In the genomic region with DNA sequence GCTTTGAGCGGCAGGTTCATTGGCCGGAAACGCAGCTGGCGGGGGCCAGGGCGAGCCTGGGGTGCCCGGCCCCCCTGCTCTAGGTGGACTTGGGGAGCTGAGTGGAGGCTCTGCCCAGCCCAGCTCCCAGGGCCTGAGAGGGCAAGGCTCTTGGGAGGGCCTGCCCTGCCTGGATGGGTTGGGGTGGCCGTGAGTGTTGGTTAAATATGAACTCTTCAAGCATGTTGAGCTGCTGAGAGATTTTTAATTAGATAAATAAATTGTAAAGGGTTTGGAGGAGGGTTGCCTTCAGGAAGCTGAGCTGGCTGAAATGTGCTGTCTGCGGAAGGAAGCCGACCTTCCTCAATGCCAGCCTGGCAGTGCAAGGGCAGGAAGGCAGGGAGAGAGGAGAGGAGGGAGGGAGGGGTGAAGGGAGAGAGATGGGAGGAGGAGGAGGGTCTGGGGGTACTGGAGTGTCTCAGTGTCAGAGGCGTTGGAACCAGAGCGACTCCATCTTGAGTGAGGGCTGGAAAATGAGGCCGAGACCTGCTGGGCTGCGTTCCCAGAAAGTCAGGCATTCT, we compare ENCODE assay signal across 8 cellular contexts. TPM values are rescaled to one million over a fixed set of nuclear protein-coding genes. Genes with fewer than 3 reads are reported as not detected.
DNase-seq lines count a peak whose midpoint lies in the region; ATAC-seq and TF ChIP-seq lines count a peak whose summit lies in the region.

No MANE protein-coding gene starts in this region.

- H3K79me2 ChIP-seq in mammary epithelial cell (ENCODE audit: insufficient read depth, low read length) (no peaks in the 10 kb centered on the region), mesendoderm (ENCODE audit: control insufficient read depth, insufficient read depth, low read length) (no peaks in the 10 kb centered on the region)

- TF ChIP-seq CTCF in mammary epithelial cell (conservative IDR thresholded peaks at IDR 0.05 in 1 of 2, IDR thresholded peaks at IDR 0.05 in 1 of 2; ENCODE audit: extremely low read depth in 1 of 2, insufficient read depth in 1 of 2, low read depth in 1 of 2, low read length in 2 of 2) (no peak), upper lobe of left lung (IDR thresholded peaks at IDR 0.05) (no peak)

- peak overlapping the region; percentile 76 to 80 for H3K4me3 Mint-ChIP-seq in activated T-cell treated with anti-CD3 and anti-CD28 coated beads, Interleukin-2, amount 50 U/mL, for 72 hours

- peak overlapping the region; percentile 80 for H2AFZ ChIP-seq in mammary epithelial cell (ENCODE audit: low read depth, low read length)

- H4K5ac ChIP-seq in mesendoderm (ENCODE audit: low read length), result no peak overlapping the region

- BruUV-seq in mammary epithelial cell (replicated peaks; lab: Mats Ljungman, UMichigan), result no TSS peak

- no peak overlapping the region for H2BK120ac ChIP-seq in mesendoderm (ENCODE audit: low read depth, low read length)

- 38% methylated on average over 10 of the region's 13 CpGs for WGBS in mammary epithelial cell (ENCODE audit: low coverage, missing lambda C conversion rate)
- no CpG with 5 or more reads among the region's 13 CpGs for WGBS in mesendoderm (ENCODE audit: extremely low coverage, insufficient coverage, low lambda C conversion rate)
- 5 to 14% methylated on average over 7 to 13 of the region's 13 CpGs for WGBS in upper lobe of left lung, 2 donors

- H3K4me1 ChIP-seq in mammary epithelial cell (ENCODE audit: insufficient read depth, low read length), result peaks cover 13% of the 10 kb centered on the region
- no peaks in the 10 kb centered on the region for H3K4me1 ChIP-seq in mesendoderm (ENCODE audit: control insufficient read depth, low read depth, low read length)
- peaks cover 29 to 34% (median 31%) of the 10 kb centered on the region in 4 donors for H3K4me1 ChIP-seq in upper lobe of left lung

- CTCF ChIA-PET in mammary epithelial cell (lab: Charles Lee; ENCODE audit: low non-redundant PET), result no interaction called here

- H3K27me3 Mint-ChIP-seq in activated T-cell treated with anti-CD3 and anti-CD28 coated beads, Interleukin-2, amount 50 U/mL, for 72 hours (ENCODE audit: low read depth), result peaks cover 32% of the 10 kb centered on the region

- H4K20me1 ChIP-seq in mammary epithelial cell (ENCODE audit: insufficient read depth, low read length), result no peaks in the 10 kb centered on the region

- H2AK5ac ChIP-seq in mesendoderm (ENCODE audit: low read length), result no peak overlapping the region

- H3K36me3 ChIP-seq in mammary epithelial cell (ENCODE audit: insufficient read depth, low read length), result no peaks in the 10 kb centered on the region
- H3K36me3 ChIP-seq in mesendoderm (ENCODE audit: control insufficient read depth, insufficient read depth, low read length), result no peaks in the 10 kb centered on the region
- no peaks in the 10 kb centered on the region for H3K36me3 ChIP-seq in upper lobe of left lung

- no peak for DNase-seq in activated T-cell treated with anti-CD3 and anti-CD28 coated beads, Interleukin-2, amount 50 U/mL, for 72 hours
- no peak for DNase-seq in activated T-cell treated with anti-CD3 and anti-CD28 coated beads, Interleukin-2, amount 50 U/mL, for 1 hour
- no peak for DNase-seq in mammary epithelial cell
- no peak for DNase-seq in mesendoderm
- peak; percentile 37 to 79 for DNase-seq in upper lobe of left lung
- DNase-seq in ACHN, result no peak
- no peak for DNase-seq in AG08395 (ENCODE audit: low spot score)

- no peak overlapping the region for H2BK15ac ChIP-seq in mesendoderm (replicated peaks; ENCODE audit: low read depth)

- H2BK5ac ChIP-seq in mesendoderm (ENCODE audit: low read length), result no peak overlapping the region

- H3K79me1 ChIP-seq in mesendoderm (ENCODE audit: low read length), result no peaks in the 10 kb centered on the region

- in situ Hi-C loops in mammary epithelial cell (cut with MboI; ENCODE audit: low sequenced_read_pairs in 2 of 2), result no loop called here
- in situ Hi-C loops in ACHN (cut with HindIII; ENCODE audit: low pct_ligation_motif_present, low pct_unique_long_range_greater_than_20kb, low sequenced_read_pairs), result no loop called here

- H3K56ac ChIP-seq in mesendoderm (ENCODE audit: low read length), result no peak overlapping the region

- peak overlapping the region; percentile 6 for H3K18ac ChIP-seq in mesendoderm (ENCODE audit: low read length)

- H3K9ac ChIP-seq in mammary epithelial cell (ENCODE audit: insufficient read depth, low read length) (no peak overlapping the region), mesendoderm (ENCODE audit: low read length) (no peak overlapping the region)

- no peak for TF ChIP-seq POLR2A in upper lobe of left lung (IDR thresholded peaks at IDR 0.05)

- no peaks in the 10 kb centered on the region for H3K9me3 Mint-ChIP-seq in activated T-cell treated with anti-CD3 and anti-CD28 coated beads, Interleukin-2, amount 50 U/mL, for 72 hours

- no peak overlapping the region for H3K4ac ChIP-seq in mesendoderm (ENCODE audit: low read depth, low read length)

- peaks cover 14% of the 10 kb centered on the region for H3K4me1 Mint-ChIP-seq in activated T-cell treated with anti-CD3 and anti-CD28 coated beads, Interleukin-2, amount 50 U/mL, for 72 hours (ENCODE audit: low read depth)

- H3K23ac ChIP-seq in mesendoderm (ENCODE audit: low read length), result no peak overlapping the region

- H3K9me3 ChIP-seq in mammary epithelial cell (replicated peaks; ENCODE audit: insufficient read depth, low read length) (no peaks in the 10 kb centered on the region), upper lobe of left lung (no peaks in the 10 kb centered on the region)

- H3K4me2 ChIP-seq in mammary epithelial cell (ENCODE audit: insufficient read depth, low read depth, low read length) (peak overlapping the region; percentile 94), mesendoderm (ENCODE audit: low read length) (no peak overlapping the region)

- intact Hi-C loops in mammary epithelial cell (cut with micrococcal nuclease), result no loop called here

- ATAC-seq in activated T-cell treated with anti-CD3 and anti-CD28 coated beads, Interleukin-2, amount 50 U/mL, for 72 hours (replicated peaks in 1 of 2), result peak in 1 of 2 donors; percentile 48
- ATAC-seq in upper lobe of left lung (ENCODE audit: low FRiP score in 2 of 2), result peak; percentile 40 to 68
- ATAC-seq in HG02798 (IDR thresholded peaks at IDR 0.05; ENCODE audit: poor library complexity, unreplicated experiment), result no peak

- H3K4me3 ChIP-seq in mammary epithelial cell (replicated peaks in 1 of 3; ENCODE audit: insufficient read depth in 1 of 3, low read depth in 2 of 3, low read length in 3 of 3), result peak overlapping the region in 1 of 3 experiments; percentile 42
- no peak overlapping the region for H3K4me3 ChIP-seq in mesendoderm (ENCODE audit: low read length)
- peak overlapping the region in 3 of 4 donors; percentile 26 to 41 (median 38) for H3K4me3 ChIP-seq in upper lobe of left lung

- no peak for TF ChIP-seq EP300 in upper lobe of left lung (IDR thresholded peaks at IDR 0.05)

- H3K27me3 ChIP-seq in mammary epithelial cell (ENCODE audit: insufficient read depth, low read length) (peaks cover 3% of the 10 kb centered on the region), mesendoderm (ENCODE audit: insufficient read depth, low read length, poor library complexity) (no peaks in the 10 kb centered on the region), upper lobe of left lung (no peaks in the 10 kb centered on the region)

- peak overlapping the region; percentile 63 for H3K27ac Mint-ChIP-seq in activated T-cell treated with anti-CD3 and anti-CD28 coated beads, Interleukin-2, amount 50 U/mL, for 72 hours

- dilution Hi-C loops in mammary epithelial cell (cut with HindIII; ENCODE audit: low sequenced_read_pairs), result no loop called here

- H3K27ac ChIP-seq in mammary epithelial cell (ENCODE audit: insufficient read depth, low read depth, low read length), result peak overlapping the region; percentile 3
- no peak overlapping the region for H3K27ac ChIP-seq in mesendoderm (ENCODE audit: low read depth, low read length)
- peak overlapping the region; percentile 68 to 87 (median 84) for H3K27ac ChIP-seq in upper lobe of left lung

- H3K36me3 Mint-ChIP-seq in activated T-cell treated with anti-CD3 and anti-CD28 coated beads, Interleukin-2, amount 50 U/mL, for 72 hours (ENCODE audit: insufficient read depth in 2 of 2), result peaks cover 0 to 2% of the 10 kb centered on the region in 2 donors

- no peak overlapping the region for H4K8ac ChIP-seq in mesendoderm (ENCODE audit: low read depth, low read length)

RNA-seq across cellular contexts. Expression of a gene that starts 39.4 kb away (rescaled TPM):
- total RNA-seq in activated T-cell treated with anti-CD3 and anti-CD28 coated beads, Interleukin-2, amount 50 U/mL, for 72 hours, result 1 to 10 TPM; 4.3 to 4.6 TPM
- total RNA-seq in mammary epithelial cell (100 to 1,000 TPM; 100 to 108 TPM), upper lobe of left lung (10 to 100 TPM in 5 of 6 donors, 1 to 10 TPM in 1; 2.1 to 60.9 (median 17.6) TPM)
- polyA plus RNA-seq in mammary epithelial cell, result 67.5 TPM
- polyA minus RNA-seq in mammary epithelial cell, result 51.3 TPM
- polyA plus RNA-seq in mesendoderm (2013, experiment 1 of 2), result 52.6 TPM
- polyA plus RNA-seq in mesendoderm (2013, experiment 2 of 2), result 52.5 TPM

Comparison
In these comparisons a context has a peak if more than half of its experiments do, and no peak if none do; other contexts are left out.
1. DNase-seq: peak in upper lobe of left lung (2 of 2); none in activated T-cell treated with anti-CD3 and anti-CD28 coated beads, Interleukin-2, amount 50 U/mL, for 72 hours (0 of 2), activated T-cell treated with anti-CD3 and anti-CD28 coated beads, Interleukin-2, amount 50 U/mL, for 1 hour (single experiment), mammary epithelial cell (single experiment), mesendoderm (single experiment), ACHN (single experiment) and AG08395 (single experiment).